ENCODE assay signal across 15 cellular contexts in the genomic region with DNA sequence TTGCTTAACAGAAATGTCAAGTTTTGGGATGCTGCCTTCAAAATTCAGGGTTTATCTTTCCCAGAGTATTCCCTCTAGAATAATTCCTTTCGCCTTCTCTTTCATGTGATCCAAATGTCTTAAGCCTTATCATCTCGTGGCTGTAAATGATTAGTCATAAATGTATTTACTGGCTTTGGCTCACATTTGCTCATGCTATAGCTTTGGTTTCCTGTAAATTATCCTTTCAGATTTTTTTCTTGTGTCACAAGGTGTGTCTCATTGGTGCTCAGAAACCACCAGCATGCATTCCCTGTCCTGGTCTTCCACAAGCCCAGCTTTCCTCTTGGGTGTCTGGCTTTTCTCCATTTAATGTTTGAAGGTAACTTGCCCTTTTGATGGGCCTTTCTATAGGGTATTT.
A peak's percentile ranks its signal among the peaks of the same experiment; 100 is the strongest.
DNase-seq lines count a peak whose midpoint lies in the region; ATAC-seq, FAIRE-seq and TF ChIP-seq lines count a peak whose summit lies in the region.
"Had no signal": no experiment of that assay in that cellular context is flagged by ENCODE, and none has a peak within 500 bp of the region (broad histone marks: within the 10 kb centered on the region; RNA-seq: fewer than 3 reads in every experiment).

No MANE protein-coding gene starts in this region.

- DNase-seq in GM23338 (ENCODE audit: low spot score) (no peak), SK-MEL-5 (ENCODE audit: low read depth, low spot score) (peak; percentile 11), H1 (ENCODE audit: low read depth in 1 of 2, low spot score in 2 of 2) (no peak), retinal pigment epithelial cell (ENCODE audit: low read depth) (peak; percentile 33), NCI-H2227 (lab: John Stamatoyannopoulos, UW; ENCODE audit: unreplicated experiment) (no peak), T-helper 1 cell (no peak)
- no peak for DNase-seq in activated CD8-positive, alpha-beta T cell treated with anti-CD3 and anti-CD28 coated beads for 36 hours
- DNase-seq: AML-193, Caco-2, NCI-H1436, NCI-H2029 treated with DMSO at 0.1 percent for 48 hours, NCI-H524, SIG-M5 had no signal

- H3K4me3 ChIP-seq in GM23338 (no peak overlapping the region), H1 (ENCODE audit: extremely low read depth in 1 of 4, insufficient read depth in 2 of 4, low read depth in 3 of 4, low read length in 4 of 4) (no peak overlapping the region), retinal pigment epithelial cell (ENCODE audit: low read length) (no peak overlapping the region)

- H3K23ac ChIP-seq in H1 (ENCODE audit: insufficient read length): no peak overlapping the region

- H3K9me3 Mint-ChIP-seq in GM23338: peaks cover 7% of the 10 kb centered on the region; the same call in 1 of the 3 replicates
- no peaks in the 10 kb centered on the region for H3K9me3 Mint-ChIP-seq in activated CD8-positive, alpha-beta T cell treated with anti-CD3 and anti-CD28 coated beads for 36 hours

- ATAC-seq in GM23338: no peak
- ATAC-seq in activated CD8-positive, alpha-beta T cell treated with anti-CD3 and anti-CD28 coated beads for 36 hours: no peak

- CTCF ChIA-PET in H1 (lab: Charles Lee; ENCODE audit: partially characterized antibody): no interaction called here
- CTCF ChIA-PET in activated CD8-positive, alpha-beta T cell treated with anti-CD3 and anti-CD28 coated beads for 36 hours (lab: Charles Lee): no interaction called here

- POLR2A ChIA-PET in H1 (lab: Charles Lee; ENCODE audit: partially characterized antibody): no interaction called here
- POLR2A ChIA-PET in activated CD8-positive, alpha-beta T cell treated with anti-CD3 and anti-CD28 coated beads for 36 hours (lab: Charles Lee): no interaction called here

- peaks cover 2% of the 10 kb centered on the region for H3K27me3 Mint-ChIP-seq in GM23338 (ENCODE audit: insufficient read depth, low read depth, poor library complexity)
- H3K27me3 Mint-ChIP-seq in activated CD8-positive, alpha-beta T cell treated with anti-CD3 and anti-CD28 coated beads for 36 hours: no peaks in the 10 kb centered on the region
- H3K27me3 Mint-ChIP-seq: IgD-negative memory B cell had no signal

- H3F3A ChIP-seq in GM23338 (replicated peaks; ENCODE audit: low read depth): no peaks in the 10 kb centered on the region

- TF ChIP-seq CTCF in GM23338 (conservative IDR thresholded peaks at IDR 0.05; ENCODE audit: low read depth in 2 of 2) (no peak), H1 (IDR thresholded peaks at IDR 0.05; ENCODE audit: control extremely low read depth in 1 of 3, insufficient read depth in 1 of 3, low read depth in 1 of 3, low read length in 3 of 3) (no peak), retinal pigment epithelial cell (conservative IDR thresholded peaks at IDR 0.05; ENCODE audit: low read depth, low read length) (no peak)
- TF ChIP-seq CTCF in activated CD8-positive, alpha-beta T cell treated with anti-CD3 and anti-CD28 coated beads for 36 hours (IDR thresholded peaks at IDR 0.05): no peak

- H2BK5ac ChIP-seq in H1 (ENCODE audit: low read depth, low read length): no peak overlapping the region

- 91% methylated on average over 2 of the region's 2 CpGs; no CpG with 5 or more reads in 1 of the 2 experiments for WGBS in H1 (ENCODE audit: extremely low coverage in 1 of 2, insufficient coverage in 1 of 2, insufficient read length in 1 of 2, insufficient replicate concordance in 2 of 2, low coverage in 1 of 2, low lambda C conversion rate in 2 of 2, missing lambda C conversion rate in 1 of 2), 2 experiments

- H3K4me3 Mint-ChIP-seq in GM23338: no peak overlapping the region
- H3K4me3 Mint-ChIP-seq in activated CD8-positive, alpha-beta T cell treated with anti-CD3 and anti-CD28 coated beads for 36 hours: no peak overlapping the region
- H3K4me3 Mint-ChIP-seq: IgD-negative memory B cell had no signal

- no peak overlapping the region for H2AK5ac ChIP-seq in H1 (ENCODE audit: low read depth, low read length)

- H2AFZ ChIP-seq in GM23338 (peak overlapping the region; percentile 52; the same call in 1 of the 2 replicates), H1 (ENCODE audit: low read length) (peak overlapping the region; percentile 81; the same call in 1 of the 2 replicates)

- in situ Hi-C loops in SK-MEL-5 (cut with HindIII; ENCODE audit: low pct_unique_long_range_greater_than_20kb, low sequenced_read_pairs): no loop called here

- no peak overlapping the region for H2BK12ac ChIP-seq in H1 (ENCODE audit: low read depth, low read length)

- no peak overlapping the region for H3K4ac ChIP-seq in H1 (replicated peaks; ENCODE audit: insufficient read length, low read depth, low read length)

- no peaks in the 10 kb centered on the region for H3K23me2 ChIP-seq in H1 (ENCODE audit: low read depth, low read length)

- H3K4me1 ChIP-seq in GM23338 (ENCODE audit: insufficient read depth): no peaks in the 10 kb centered on the region
- no peaks in the 10 kb centered on the region for H3K4me1 ChIP-seq in H1 (replicated peaks in 1 of 4; ENCODE audit: control insufficient read depth in 3 of 4, insufficient read depth in 4 of 4, low read length in 3 of 4)
- H3K4me1 ChIP-seq: Caco-2 had no signal

- H4K91ac ChIP-seq in H1 (replicated peaks; ENCODE audit: insufficient read length, low read length): no peak overlapping the region

- no peak for FAIRE-seq in H1 (lab: Jason Lieb, UNC)
- FAIRE-seq: GM12891 had no signal

- no peak overlapping the region; the same call in 1 of the 2 replicates for H3K27ac Mint-ChIP-seq in GM23338
- no peak overlapping the region for H3K27ac Mint-ChIP-seq in activated CD8-positive, alpha-beta T cell treated with anti-CD3 and anti-CD28 coated beads for 36 hours
- H3K27ac Mint-ChIP-seq: IgD-negative memory B cell had no signal

- no peak for TF ChIP-seq EP300 in H1 (IDR thresholded peaks at IDR 0.05; ENCODE audit: borderline replicate concordance in 1 of 2, low read depth in 2 of 2, low read length in 2 of 2)

- H3K36me3 Mint-ChIP-seq in GM23338 (ENCODE audit: low read depth): peaks cover 4% of the 10 kb centered on the region; the same call in 1 of the 3 replicates
- H3K36me3 Mint-ChIP-seq in activated CD8-positive, alpha-beta T cell treated with anti-CD3 and anti-CD28 coated beads for 36 hours (ENCODE audit: low read depth): no peaks in the 10 kb centered on the region

- no peak overlapping the region for H3K27ac ChIP-seq in GM23338 (ENCODE audit: low read depth)
- no peak overlapping the region for H3K27ac ChIP-seq in H1 (ENCODE audit: low read depth, low read length)

- H4K20me1 ChIP-seq in GM23338 (replicated peaks; ENCODE audit: insufficient read depth) (no peaks in the 10 kb centered on the region), H1 (replicated peaks in 1 of 2; ENCODE audit: control insufficient read depth in 1 of 2, insufficient read depth in 2 of 2, low read length in 2 of 2) (no peaks in the 10 kb centered on the region)

- no peaks in the 10 kb centered on the region for H3K79me2 ChIP-seq in GM23338 (replicated peaks; ENCODE audit: insufficient read depth)
- no peaks in the 10 kb centered on the region for H3K79me2 ChIP-seq in H1 (ENCODE audit: control insufficient read depth in 1 of 2, insufficient read depth in 2 of 2, low read length in 2 of 2)

- H3K9me2 ChIP-seq in GM23338 (ENCODE audit: insufficient read depth): no peaks in the 10 kb centered on the region

- H3K9me3 ChIP-seq in H1 (ENCODE audit: insufficient read depth in 2 of 2, low read depth in 1 of 2, low read length in 1 of 2): peaks cover 0 to 8% of the 10 kb centered on the region in 2 experiments; a peak in 1 of 4 replicates
- H3K9me3 ChIP-seq: Caco-2 had no signal

- no peak overlapping the region for H3K14ac ChIP-seq in H1 (ENCODE audit: insufficient read length)

- H3K4me1 Mint-ChIP-seq in GM23338: no peaks in the 10 kb centered on the region
- no peaks in the 10 kb centered on the region for H3K4me1 Mint-ChIP-seq in activated CD8-positive, alpha-beta T cell treated with anti-CD3 and anti-CD28 coated beads for 36 hours (ENCODE audit: low read depth)
- H3K4me1 Mint-ChIP-seq: IgD-negative memory B cell had no signal

- no peak overlapping the region for H3K56ac ChIP-seq in H1 (replicated peaks; ENCODE audit: insufficient read length, low read depth, low read length)

- H4K5ac ChIP-seq in H1 (ENCODE audit: insufficient read length, low read depth, low read length): no peak overlapping the region

- no peak overlapping the region for H2BK120ac ChIP-seq in H1 (replicated peaks; ENCODE audit: low read depth, low read length)

- no peaks in the 10 kb centered on the region for H3K79me1 ChIP-seq in H1 (ENCODE audit: low read depth, low read length)

- H3K18ac ChIP-seq in H1 (ENCODE audit: extremely low read depth, low read length): no peak overlapping the region

- no peak overlapping the region for H4K8ac ChIP-seq in H1 (ENCODE audit: extremely low read depth, insufficient read depth, low read length)

- TF ChIP-seq POLR2A in H1 (IDR thresholded peaks at IDR 0.05; ENCODE audit: control extremely low read depth in 1 of 2, low read depth in 2 of 2, low read length in 2 of 2): no peak

- H2BK15ac ChIP-seq in H1 (ENCODE audit: low read length): no peak overlapping the region

- H3K27me3 ChIP-seq in GM23338 (ENCODE audit: insufficient read depth): no peaks in the 10 kb centered on the region
- no peaks in the 10 kb centered on the region for H3K27me3 ChIP-seq in H1 (replicated peaks in 1 of 4; ENCODE audit: control insufficient read depth in 3 of 4, extremely low read depth in 1 of 4, insufficient read depth in 3 of 4, low read length in 3 of 4)

- H3K36me3 ChIP-seq in GM23338 (ENCODE audit: insufficient read depth): no peaks in the 10 kb centered on the region
- no peaks in the 10 kb centered on the region for H3K36me3 ChIP-seq in H1 (ENCODE audit: control insufficient read depth in 2 of 4, insufficient read depth in 4 of 4, low read length in 3 of 4)

- no peak for TF ChIP-seq RAD21 in H1 (IDR thresholded peaks at IDR 0.05 in 1 of 2, conservative IDR thresholded peaks at IDR 0.05 in 1 of 2; ENCODE audit: low read depth in 2 of 2, low read length in 2 of 2)

- H3K9ac ChIP-seq in H1 (replicated peaks in 1 of 4; ENCODE audit: extremely low read depth in 1 of 4, low read depth in 3 of 4, low read length in 3 of 4): no peak overlapping the region

- H2BK20ac ChIP-seq in H1 (ENCODE audit: low read length): no peak overlapping the region

- intact Hi-C loops in activated CD8-positive, alpha-beta T cell treated with anti-CD3 and anti-CD28 coated beads for 36 hours (cut with micrococcal nuclease): no loop called here

- H3K4me2 ChIP-seq in GM23338 (no peak overlapping the region), H1 (ENCODE audit: insufficient read depth in 1 of 2, low read depth in 2 of 2, low read length in 2 of 2) (no peak overlapping the region)

TF ChIP-seq in H1, 55 proteins besides CTCF, POLR2A, EP300 and RAD21 (continues in another document):
- TF ChIP-seq TEAD4 (IDR thresholded peaks at IDR 0.05; ENCODE audit: low read depth, low read length) (no peak), TAF1 (IDR thresholded peaks at IDR 0.05; ENCODE audit: low read depth, low read length) (no peak), SP4 (IDR thresholded peaks at IDR 0.05; ENCODE audit: low read length) (no peak), CTBP2 (IDR thresholded peaks at IDR 0.05; ENCODE audit: borderline replicate concordance, insufficient read depth, insufficient read length, low read length) (no peak)

Comparison
In these comparisons a context has a peak if more than half of its experiments do, and no peak if none do; other contexts are left out.
1. DNase-seq: peak in SK-MEL-5 (single experiment) and retinal pigment epithelial cell (single experiment); none in GM23338 (single experiment), H1 (0 of 2), activated CD8-positive, alpha-beta T cell treated with anti-CD3 and anti-CD28 coated beads for 36 hours (single experiment), NCI-H2227 (single experiment) and T-helper 1 cell (0 of 5).